7 cellular contexts compared by ENCODE assay signal in the genomic region with DNA sequence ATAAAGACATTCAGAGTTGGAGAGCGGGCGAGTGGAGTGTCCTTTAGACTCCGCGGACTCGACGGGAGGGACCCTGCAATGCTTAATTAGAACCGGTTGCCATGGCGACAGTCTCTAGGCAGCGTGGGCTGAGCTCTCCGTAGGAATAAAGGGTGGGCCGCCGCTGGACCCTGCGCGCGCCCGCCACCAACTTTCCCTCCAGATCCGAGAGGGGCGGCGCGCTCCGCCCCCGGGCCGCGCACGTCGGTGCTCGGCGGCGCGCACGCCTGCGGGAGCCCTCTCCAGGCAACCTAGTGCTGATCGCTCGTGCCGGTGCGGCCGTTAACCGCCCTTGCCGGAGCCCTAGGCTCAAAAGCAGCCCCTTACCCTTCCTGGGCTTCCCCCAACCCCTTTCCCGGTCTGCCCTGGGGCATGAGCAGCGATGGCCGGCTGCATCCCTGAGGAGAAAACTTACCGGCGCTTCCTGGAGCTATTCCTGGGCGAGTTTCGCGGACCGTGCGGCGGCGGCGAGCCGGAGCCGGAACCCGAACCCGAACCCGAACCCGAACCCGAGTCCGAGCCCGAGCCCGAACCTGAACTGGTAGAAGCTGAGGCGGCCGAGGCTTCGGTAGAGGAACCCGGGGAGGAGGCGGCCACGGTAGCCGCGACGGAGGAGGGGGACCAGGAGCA. TPM values are rescaled to one million over a fixed set of nuclear protein-coding genes. Genes with fewer than 3 reads are reported as not detected.
A peak's percentile ranks its signal among the peaks of the same experiment; 100 is the strongest.
DNase-seq lines count a peak whose midpoint lies in the region; ATAC-seq, FAIRE-seq and TF ChIP-seq lines count a peak whose summit lies in the region.

PPM1E (plus strand) TSS at position 278 of the 669 bp plus-strand sequence.

- peaks cover 11% of the 10 kb centered on the region for H3K27me3 ChIP-seq in bronchial epithelial cell (ENCODE audit: control insufficient read depth, insufficient read depth, low read length)
- H3K27me3 ChIP-seq in spleen (replicated peaks in 1 of 7) = peaks cover 0 to 71% (median 52%) of the 10 kb centered on the region in 7 donors

- H3K4me1 ChIP-seq in spleen = peaks cover 3 to 25% (median 21%) of the 10 kb centered on the region in 6 donors

- 1 to 5% (median 2%) methylated on average over 35 to 71 of the region's 71 CpGs for WGBS in spleen, 5 donors

- ATAC-seq in GM21367 (IDR thresholded peaks at IDR 0.05; ENCODE audit: unreplicated experiment) = no peak

- no peaks in the 10 kb centered on the region for H3K36me3 ChIP-seq in bronchial epithelial cell (ENCODE audit: control insufficient read depth, insufficient read depth, low read length)
- H3K36me3 ChIP-seq in spleen = no peaks in the 10 kb centered on the region

- H3K9me3 ChIP-seq in spleen = no peaks in the 10 kb centered on the region

- DNase-seq in GM19239 (ENCODE audit: insufficient read length, low spot score) = peak; percentile 72
- peak; percentile 51 for DNase-seq in NCI-H2029 treated with DMSO at 0.1 percent for 48 hours (lab: John Stamatoyannopoulos, UW)
- DNase-seq in bronchial epithelial cell (ENCODE audit: low read depth) = no peak
- DNase-seq in islet precursor cell = peak; percentile 93
- peak; percentile 86 for DNase-seq in spleen

- no peak within 1 kb of the TSS for H3K27ac ChIP-seq in spleen

- H3K4me3 ChIP-seq in WI38 (ENCODE audit: low read depth, low read length) (peak within 1 kb of the TSS; percentile 59), bronchial epithelial cell (ENCODE audit: low read depth, low read length) (peak within 1 kb of the TSS; percentile 51), spleen (peak within 1 kb of the TSS; percentile 35 to 76 (median 60))

- TF ChIP-seq CTCF in WI38 (IDR thresholded peaks at IDR 0.05; ENCODE audit: low read depth, low read length) = no peak
- no peak for TF ChIP-seq CTCF in bronchial epithelial cell (IDR thresholded peaks at IDR 0.05; ENCODE audit: insufficient read depth, low read length, severe bottlenecking)
- TF ChIP-seq CTCF in spleen (IDR thresholded peaks at IDR 0.05 in 8 of 11, conservative IDR thresholded peaks at IDR 0.05 in 3 of 11) = no peak

- FAIRE-seq in GM19239 (lab: Jason Lieb, UNC) (peak; percentile 37), bronchial epithelial cell (lab: Jason Lieb, UNC) (no peak)

- no peak for TF ChIP-seq POLR2A in spleen (IDR thresholded peaks at IDR 0.05)

- intact Hi-C loops in spleen (cut with DNase I; ENCODE audit: low total_unique reads) = no loop called here

RNA-seq across cellular contexts. Expression of gene PPM1E, which starts in this region (rescaled TPM):
- total RNA-seq in bronchial epithelial cell (0.26 and 0.38 TPM in 2 replicates), spleen (under 1 TPM; 0.23 to 0.79 (median 0.68) TPM)
- under 1 TPM; 0.04 to 0.16 (median 0.11) TPM for polyA plus RNA-seq in spleen

Comparison
In these comparisons a context has a peak if more than half of its experiments do, and no peak if none do; other contexts are left out.
1. Peak in DNase-seq and H3K4me3 ChIP-seq in spleen; RNA of the gene not detected or under 1 TPM.